In genomic region chr10:17710181-17710580, GRCh38 we compare ENCODE assay signal across 19 cellular contexts. TPM values are rescaled to one million over a fixed set of nuclear protein-coding genes. Genes with fewer than 3 reads are reported as not detected.
DNase-seq lines count a peak whose midpoint lies in the region; ATAC-seq, FAIRE-seq and TF ChIP-seq lines count a peak whose summit lies in the region.
"Had no signal": no experiment of that assay in that cellular context is flagged by ENCODE, and none has a peak within 500 bp of the region (broad histone marks: within the 10 kb centered on the region; RNA-seq: fewer than 3 reads in every experiment).

No MANE protein-coding gene starts in this region.

- H3K9me3 ChIP-seq in cardiac muscle cell (ENCODE audit: low read depth) (no peaks in the 10 kb centered on the region), right atrium auricular region (no peaks in the 10 kb centered on the region), prostate gland (no peaks in the 10 kb centered on the region)
- H3K9me3 ChIP-seq: A549 had no signal

- peak; percentile 47 for FAIRE-seq in bronchial epithelial cell (lab: Jason Lieb, UNC)
- FAIRE-seq: A549 had no signal

- H3K4me1 ChIP-seq in cardiac muscle cell (ENCODE audit: low read depth) (peaks cover 5% of the 10 kb centered on the region), right atrium auricular region (no peaks in the 10 kb centered on the region), prostate gland (replicated peaks) (peaks cover 12% of the 10 kb centered on the region)
- H3K4me1 ChIP-seq: A549 had no signal

- H3K27ac ChIP-seq in cardiac muscle cell = peak overlapping the region; percentile 52
- no peak overlapping the region for H3K27ac ChIP-seq in right atrium auricular region
- peak overlapping the region; percentile 58 to 81 for H3K27ac ChIP-seq in prostate gland
- H3K27ac ChIP-seq: A549, PC-9, RWPE1 had no signal

- TF ChIP-seq CTCF in cardiac muscle cell (IDR thresholded peaks at IDR 0.05; ENCODE audit: low read depth, low read length) = no peak
- no peak for TF ChIP-seq CTCF in right atrium auricular region (IDR thresholded peaks at IDR 0.05)
- TF ChIP-seq CTCF in bronchial epithelial cell (IDR thresholded peaks at IDR 0.05; ENCODE audit: insufficient read depth, low read length, severe bottlenecking) = no peak
- TF ChIP-seq CTCF in prostate gland (IDR thresholded peaks at IDR 0.05) = no peak

- H3K4me3 ChIP-seq in cardiac muscle cell (no peak overlapping the region), right atrium auricular region (no peak overlapping the region), bronchial epithelial cell (ENCODE audit: low read depth, low read length) (no peak overlapping the region), prostate gland (no peak overlapping the region)
- H3K4me3 ChIP-seq: A549, PC-9 had no signal

- intact Hi-C loops in prostate gland (cut with DNase I) = no loop called here

- H3K36me3 ChIP-seq in cardiac muscle cell (peaks cover 41% of the 10 kb centered on the region), right atrium auricular region (peaks cover 56% of the 10 kb centered on the region), bronchial epithelial cell (ENCODE audit: control insufficient read depth, insufficient read depth, low read length) (peaks cover 12% of the 10 kb centered on the region), prostate gland (no peaks in the 10 kb centered on the region)

- DNase-seq in cardiac muscle cell (ENCODE audit: low read depth in 1 of 2, low spot score in 1 of 2) = no peak
- no peak for DNase-seq in right atrium auricular region (ENCODE audit: low spot score)
- no peak for DNase-seq in bronchial epithelial cell (ENCODE audit: low read depth)
- DNase-seq in prostate gland (ENCODE audit: low spot score) = no peak
- no peak for DNase-seq in SW480 (ENCODE audit: low spot score)
- DNase-seq: CD4-positive, alpha-beta T cell; COR-L47; DMS79; HFFc6; KBM-7; NCI-H1092; NCI-H1436; NCI-H187 treated with DMSO at 0.1 percent for 48 hours; NCI-H510A; PC-9 had no signal

- WGBS in prostate gland = 61% methylated on average over 4 of the region's 4 CpGs

- no peak for TF ChIP-seq POLR2A in prostate gland (IDR thresholded peaks at IDR 0.05)

- ATAC-seq in HG03045 (IDR thresholded peaks at IDR 0.05; ENCODE audit: unreplicated experiment) = no peak
- ATAC-seq in HG02678 (IDR thresholded peaks at IDR 0.05; ENCODE audit: unreplicated experiment) = no peak
- ATAC-seq: A549 had no signal

- H3K27me3 ChIP-seq in cardiac muscle cell = no peaks in the 10 kb centered on the region
- no peaks in the 10 kb centered on the region for H3K27me3 ChIP-seq in right atrium auricular region
- no peaks in the 10 kb centered on the region for H3K27me3 ChIP-seq in bronchial epithelial cell (ENCODE audit: control insufficient read depth, insufficient read depth, low read length)
- no peaks in the 10 kb centered on the region for H3K27me3 ChIP-seq in prostate gland (replicated peaks; ENCODE audit: insufficient read depth)

RNA-seq across cellular contexts. Expression of gene TMEM236, which starts 41.8 kb away (rescaled TPM):
- under 0.01 TPM in 1 of 2 replicates, not detected in the other for total RNA-seq in cardiac muscle cell
- 0.20 TPM in 1 of 2 replicates, not detected in the other for polyA plus RNA-seq in cardiac muscle cell
- under 1 TPM; 0.41 to 0.90 TPM for total RNA-seq in right atrium auricular region
- under 0.01 and 0.26 TPM in 2 replicates for total RNA-seq in bronchial epithelial cell
- under 1 TPM; 0.14 to 0.45 TPM for total RNA-seq in prostate gland

Comparison
In these comparisons a context has a peak if more than half of its experiments do, and no peak if none do; other contexts are left out.
1. H3K27ac ChIP-seq: peak in cardiac muscle cell (single experiment) and prostate gland (2 of 2); none in right atrium auricular region (0 of 2).